Comparison of ENCODE assay signal across 1 cellular context in genomic region chr1:248905949-248906740, GRCh38.
TF ChIP-seq lines count a peak whose summit lies in the region.

Gene PGBD2, plus strand, starts transcription at chr1:248906235. Its CDS starts 7,628 bp downstream, at chr1:248913863.

TF ChIP-seq in HepG2, 621 proteins besides CTCF, POLR2A, EP300 and RAD21 (continued from another document and continues in another):
- TF ChIP-seq ZBED4 (CRISPR knock-in tag; IDR thresholded peaks at IDR 0.05; ENCODE audit: borderline replicate concordance) (peak; percentile 87; the same call in 1 of the 2 replicates), MEIS1 (CRISPR knock-in tag; IDR thresholded peaks at IDR 0.05; ENCODE audit: borderline replicate concordance) (peak; percentile 94), GRHL1 (CRISPR knock-in tag; conservative IDR thresholded peaks at IDR 0.05) (no peak), SMAD1 (CRISPR knock-in tag; IDR thresholded peaks at IDR 0.05; ENCODE audit: borderline replicate concordance, low read depth) (peak; percentile 65; the same call in 1 of the 2 replicates), HMG20B (CRISPR knock-in tag; conservative IDR thresholded peaks at IDR 0.05) (no peak), ZNF619 (CRISPR knock-in tag; IDR thresholded peaks at IDR 0.05) (peak; percentile 87; the same call in 1 of the 2 replicates), RBFOX2 (IDR thresholded peaks at IDR 0.05; ENCODE audit: low read depth, low read length) (peak; percentile 97), CENPX (CRISPR knock-in tag; IDR thresholded peaks at IDR 0.05) (no peak), ARNT (IDR thresholded peaks at IDR 0.05) (no peak), CAMTA2 (CRISPR knock-in tag; IDR thresholded peaks at IDR 0.05; ENCODE audit: borderline replicate concordance) (peak; percentile 94; the same call in 1 of the 2 replicates), RFX5 (IDR thresholded peaks at IDR 0.05; ENCODE audit: low read depth, low read length) (peak; percentile 55; the same call in 1 of the 2 replicates), SOX5 (CRISPR knock-in tag; IDR thresholded peaks at IDR 0.05; ENCODE audit: borderline replicate concordance) (peak; percentile 64), IKZF1 (IDR thresholded peaks at IDR 0.05) (no peak), ELF1 (CRISPR knock-in tag; IDR thresholded peaks at IDR 0.05) (no peak; the same call in none of the 2 replicates), DPF2 (CRISPR knock-in tag; IDR thresholded peaks at IDR 0.05; ENCODE audit: borderline replicate concordance, low read depth) (no peak), HOXA5 (CRISPR knock-in tag; IDR thresholded peaks at IDR 0.05) (no peak; the same call in 1 of the 2 replicates), HMGA1 (CRISPR knock-in tag; conservative IDR thresholded peaks at IDR 0.05) (no peak), ETS1 (CRISPR knock-in tag; IDR thresholded peaks at IDR 0.05) (peak; percentile 59; the same call in 1 of the 2 replicates), THRA (CRISPR knock-in tag; IDR thresholded peaks at IDR 0.05; ENCODE audit: borderline replicate concordance) (peak; percentile 68), FOSL1 (CRISPR knock-in tag; IDR thresholded peaks at IDR 0.05; ENCODE audit: borderline replicate concordance) (no peak), ZBTB25 (CRISPR knock-in tag; IDR thresholded peaks at IDR 0.05) (no peak), EZH2 (conservative IDR thresholded peaks at IDR 0.05; ENCODE audit: low read depth, low read length) (no peak), ZNF251 (CRISPR knock-in tag; IDR thresholded peaks at IDR 0.05) (no peak), ZSCAN25 (CRISPR knock-in tag; IDR thresholded peaks at IDR 0.05) (peak; percentile 89; the same call in 1 of the 2 replicates), ZNF800 (CRISPR knock-in tag; IDR thresholded peaks at IDR 0.05) (peak; percentile 87), ASH2L (IDR thresholded peaks at IDR 0.05; ENCODE audit: insufficient read length, low read depth, low read length) (peak; percentile 76), TBX3 (IDR thresholded peaks at IDR 0.05; ENCODE audit: borderline replicate concordance) (no peak), MXD1 (CRISPR knock-in tag; IDR thresholded peaks at IDR 0.05) (peak; percentile 90), ZBTB3 (CRISPR knock-in tag; IDR thresholded peaks at IDR 0.05; ENCODE audit: borderline replicate concordance, low read depth) (peak; percentile 64; the same call in 1 of the 2 replicates), FOXO1 (CRISPR knock-in tag; IDR thresholded peaks at IDR 0.05) (peak; percentile 76; the same call in 1 of the 2 replicates), ZNF777 (CRISPR knock-in tag; IDR thresholded peaks at IDR 0.05) (peak; percentile 99), SCMH1 (CRISPR knock-in tag; IDR thresholded peaks at IDR 0.05; ENCODE audit: borderline replicate concordance) (no peak), NCOR1 (IDR thresholded peaks at IDR 0.05; ENCODE audit: borderline replicate concordance, low read length) (no peak), SP140L (CRISPR knock-in tag; IDR thresholded peaks at IDR 0.05; ENCODE audit: borderline replicate concordance) (0 out of 2 replicates have a peak, but pooled peaks have one; percentile 25), ZNF644 (CRISPR knock-in tag; IDR thresholded peaks at IDR 0.05; ENCODE audit: low read depth) (0 out of 2 replicates have a peak, but pooled peaks have one; percentile 22), ZNF770 (CRISPR knock-in tag; IDR thresholded peaks at IDR 0.05) (peak; percentile 82), ARID4A (CRISPR knock-in tag; IDR thresholded peaks at IDR 0.05; ENCODE audit: borderline replicate concordance) (peak; percentile 83; the same call in 1 of the 2 replicates), HOXD1 (CRISPR knock-in tag; IDR thresholded peaks at IDR 0.05) (0 out of 2 replicates have a peak, but pooled peaks have one; percentile 37), ZFP90 (CRISPR knock-in tag; IDR thresholded peaks at IDR 0.05; ENCODE audit: borderline replicate concordance) (peak; percentile 70; the same call in 1 of the 2 replicates), ZNF879 (CRISPR knock-in tag; IDR thresholded peaks at IDR 0.05) (no peak), ZNF580 (CRISPR knock-in tag; IDR thresholded peaks at IDR 0.05; ENCODE audit: borderline replicate concordance, low read depth) (peak; percentile 95)
